In genomic region chr7:143846692-143847091, GRCh38 we compare ENCODE assay signal across 22 cellular contexts. TPM values are rescaled to one million over a fixed set of nuclear protein-coding genes. Genes with fewer than 3 reads are reported as not detected.
DNase-seq lines count a peak whose midpoint lies in the region; ATAC-seq, FAIRE-seq and TF ChIP-seq lines count a peak whose summit lies in the region.
"Had no signal": no experiment of that assay in that cellular context is flagged by ENCODE, and none has a peak within 500 bp of the region (broad histone marks: within the 10 kb centered on the region; RNA-seq: fewer than 3 reads in every experiment).

No MANE protein-coding gene starts in this region.

- no peaks in the 10 kb centered on the region for H3K4me1 ChIP-seq in SK-N-SH (ENCODE audit: control insufficient read depth in 1 of 2, insufficient read depth in 2 of 2, low read depth in 1 of 2, low read length in 1 of 2)
- H3K4me1 ChIP-seq: SJSA1 had no signal

- no peaks in the 10 kb centered on the region for H3K27me3 Mint-ChIP-seq in T-cell

- no peak overlapping the region for H3K27ac ChIP-seq in SK-N-SH (ENCODE audit: low read depth in 2 of 2, low read length in 1 of 2)
- H3K27ac ChIP-seq: C4-2B, SJSA1 had no signal

- H3F3A ChIP-seq in SK-N-SH (replicated peaks; ENCODE audit: insufficient read depth), result peaks cover 15% of the 10 kb centered on the region

- TF ChIP-seq RAD21 in SK-N-SH (IDR thresholded peaks at IDR 0.05; ENCODE audit: low read length), result no peak

- H3K27me3 ChIP-seq in SK-N-SH (ENCODE audit: insufficient read depth), result no peaks in the 10 kb centered on the region
- H3K27me3 ChIP-seq: SJSA1 had no signal

- no peak overlapping the region for H3K4me2 ChIP-seq in SK-N-SH

- no peak for DNase-seq in GM19239 (ENCODE audit: insufficient read length, low spot score)
- DNase-seq in RCC 7860 (ENCODE audit: low spot score), result peak; percentile 5
- DNase-seq in RPMI8226, result no peak
- no peak for DNase-seq in T-cell
- DNase-seq in SK-N-SH, result no peak
- DNase-seq in HPDE6-E6E7 (ENCODE audit: extremely low spot score), result no peak
- DNase-seq: DMS 273 treated with DMSO at 0.1 percent for 48 hours; GDM1; GOT3; NCI-H1417 treated with DMSO at 0.1 percent for 48 hours; NCI-H2029; NCI-H2171; NCI-H446; NCI-H69; NK-92 treated with Interleukin-12 subunit alpha and Interleukin-12 subunit beta, amount 100 ng/mL, for 24 hours; SW 1271 had no signal

- H3K36me3 Mint-ChIP-seq in T-cell, result peaks cover 5% of the 10 kb centered on the region

- no peak overlapping the region for H3K9ac ChIP-seq in SK-N-SH

- no peaks in the 10 kb centered on the region for H3K4me1 Mint-ChIP-seq in T-cell

- no peak for TF ChIP-seq CTCF in SK-N-SH (IDR thresholded peaks at IDR 0.05)

- H4K20me1 ChIP-seq in SK-N-SH (ENCODE audit: insufficient read depth), result no peaks in the 10 kb centered on the region

- H3K9me3 Mint-ChIP-seq in T-cell, result peaks cover 0 to 6% (median 5%) of the 10 kb centered on the region in 3 donors

- no peak overlapping the region for H3K27ac Mint-ChIP-seq in T-cell
- H3K27ac Mint-ChIP-seq: T-helper 2 cell treated with Interferon-gamma antibody and Interleukin-4, amounts not matched to agents 5 μg/mL and 100 μg/mL, for 36 hours had no signal

- ATAC-seq in GM18499 (IDR thresholded peaks at IDR 0.05; ENCODE audit: insufficient read depth, unreplicated experiment) (peak; percentile 59), HG02678 (IDR thresholded peaks at IDR 0.05; ENCODE audit: unreplicated experiment) (peak; percentile 47), T-cell (replicated peaks in 1 of 4) (no peak)

- no peak for TF ChIP-seq EP300 in SK-N-SH (IDR thresholded peaks at IDR 0.05; ENCODE audit: borderline replicate concordance in 1 of 2, low read depth in 1 of 2, low read length in 1 of 2)

- CTCF ChIA-PET in T-cell (lab: Charles Lee) (interaction anchor here in 1 of 2 donors (0.7 kb wide), 1 partner anchor 50 kb away, joined by 4 read pairs; no protein-coding TSS in a partner anchor), SK-N-SH (lab: Yijun Ruan, JAX) (no interaction called here)

- 70% methylated on average over 2 of the region's 2 CpGs for WGBS in SK-N-SH (ENCODE audit: low lambda C conversion rate)

- H3K9me2 ChIP-seq in SK-N-SH, result 0 out of 2 replicates have a peak, but pooled peaks cover 6% of the 10 kb centered on the region

- POLR2A ChIA-PET in T-cell (lab: Charles Lee) (no interaction called here), SK-N-SH (lab: Yijun Ruan, JAX) (no interaction called here)

- H3K4me3 Mint-ChIP-seq in T-cell, result no peak overlapping the region
- H3K4me3 Mint-ChIP-seq: T-helper 2 cell treated with Interferon-gamma antibody and Interleukin-4, amounts not matched to agents 5 μg/mL and 100 μg/mL, for 36 hours had no signal

- no peak overlapping the region for H2AFZ ChIP-seq in SK-N-SH (ENCODE audit: low read depth)

- peak; percentile 14 for FAIRE-seq in GM19239 (lab: Jason Lieb, UNC)
- peak; percentile 23 for FAIRE-seq in RCC 7860 (lab: Jason Lieb, UNC)
- FAIRE-seq: HTR-8/SVneo had no signal

- H3K79me2 ChIP-seq in SK-N-SH (ENCODE audit: insufficient read depth), result no peaks in the 10 kb centered on the region

- peaks cover 26 to 39% of the 10 kb centered on the region in 2 experiments for H3K36me3 ChIP-seq in SK-N-SH (replicated peaks in 1 of 2; ENCODE audit: control insufficient read depth in 1 of 2, insufficient read depth in 2 of 2, low read length in 1 of 2)

- H3K9me3 ChIP-seq in SK-N-SH, result peaks cover 39% of the 10 kb centered on the region
- H3K9me3 ChIP-seq: SJSA1 had no signal

- no peak overlapping the region for H3K4me3 ChIP-seq in SK-N-SH (ENCODE audit: low read depth in 2 of 2, low read length in 1 of 2)
- H3K4me3 ChIP-seq: SJSA1 had no signal

TF ChIP-seq in SK-N-SH, 30 proteins besides CTCF, POLR2A, EP300 and RAD21:
- TF ChIP-seq REST (IDR thresholded peaks at IDR 0.05; ENCODE audit: low read depth, low read length) (no peak), NFIC (IDR thresholded peaks at IDR 0.05; ENCODE audit: borderline replicate concordance) (no peak), MAX (IDR thresholded peaks at IDR 0.05; ENCODE audit: low read depth) (no peak), ZBTB33 (IDR thresholded peaks at IDR 0.05; ENCODE audit: borderline replicate concordance, low read depth) (no peak), FOXJ3 (CRISPR knock-in tag; IDR thresholded peaks at IDR 0.05) (no peak), USF1 (IDR thresholded peaks at IDR 0.05; ENCODE audit: borderline replicate concordance, low read depth) (no peak), CHD2 (IDR thresholded peaks at IDR 0.05; ENCODE audit: low read length, partially characterized antibody) (no peak), NRF1 (IDR thresholded peaks at IDR 0.05; ENCODE audit: low read depth, low read length) (no peak), TAF1 (IDR thresholded peaks at IDR 0.05; ENCODE audit: borderline replicate concordance, low read depth, low read length) (no peak)

RNA-seq across cellular contexts. Expression of gene TCAF1, which starts 55.3 kb away (rescaled TPM):
- total RNA-seq in T-cell, result 10 to 100 TPM; 12.9 to 15.0 (median 13.5) TPM
- polyA plus RNA-seq in SK-N-SH (2012; rRNA removed), result 59.0 and 69.0 TPM in 2 replicates
- polyA plus RNA-seq in SK-N-SH (2012; cell fraction: cytosol; rRNA removed), result 54.1 and 62.5 TPM in 2 replicates
- polyA plus RNA-seq in SK-N-SH (2012; cell fraction: nucleus; rRNA removed), result 47.1 and 55.9 TPM in 2 replicates

Comparison
In these comparisons a context has a peak if more than half of its experiments do, and no peak if none do; other contexts are left out.
1. ATAC-seq: peak in GM18499 (single experiment) and HG02678 (single experiment); none in T-cell (0 of 4).